22 cellular contexts compared by ENCODE assay signal in the genomic region with DNA sequence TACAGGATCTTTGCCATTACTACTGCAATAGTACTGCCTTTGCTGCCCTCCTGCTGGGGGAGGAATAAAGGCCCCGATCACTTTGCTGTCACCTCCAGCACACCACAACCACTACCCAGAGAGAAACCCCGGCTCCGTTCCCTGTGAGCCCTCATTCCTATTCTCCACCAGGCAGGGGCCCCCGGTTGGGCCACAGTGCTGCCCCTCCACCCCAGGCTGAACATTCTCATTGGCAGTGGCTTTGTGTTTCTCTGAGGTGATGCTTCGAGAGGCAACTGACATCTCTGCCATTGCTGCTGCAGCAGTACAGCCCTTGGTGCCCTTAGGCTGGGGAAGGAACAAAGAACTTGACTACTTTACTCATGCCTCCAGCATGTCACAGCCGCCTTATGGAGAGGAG.
A peak's percentile ranks its signal among the peaks of the same experiment; 100 is the strongest.
DNase-seq lines count a peak whose midpoint lies in the region; ATAC-seq, FAIRE-seq and TF ChIP-seq lines count a peak whose summit lies in the region.
"Had no signal": no experiment of that assay in that cellular context is flagged by ENCODE, and none has a peak within 500 bp of the region (broad histone marks: within the 10 kb centered on the region; RNA-seq: fewer than 3 reads in every experiment).

No MANE protein-coding gene starts in this region.

- no peak overlapping the region for H3K27ac ChIP-seq in right cardiac atrium (ENCODE audit: low read length)
- no peak overlapping the region for H3K27ac ChIP-seq in right atrium auricular region
- H3K27ac ChIP-seq in neuronal stem cell (replicated peaks; ENCODE audit: low read length): no peak overlapping the region
- no peak overlapping the region for H3K27ac ChIP-seq in spleen
- H3K27ac ChIP-seq: 22Rv1; A549; BLaER1 treated with 17β-estradiol and CSF1 and Interleukin-3, amounts not matched to agents 10 nM and 100 nM; C4-2B had no signal

- H2AFZ ChIP-seq in neuronal stem cell (ENCODE audit: low read length): peak overlapping the region; percentile 6

- no peak overlapping the region for H2BK12ac ChIP-seq in neuronal stem cell (ENCODE audit: low read length)

- H2BK5ac ChIP-seq in neuronal stem cell (ENCODE audit: low read length): no peak overlapping the region

- intact Hi-C loops in right cardiac atrium (cut with DNase I): no loop called here
- intact Hi-C loops in spleen (cut with DNase I; ENCODE audit: low total_unique reads): no loop called here

- TF ChIP-seq CTCF in right atrium auricular region (IDR thresholded peaks at IDR 0.05) (no peak), spleen (IDR thresholded peaks at IDR 0.05 in 8 of 11, conservative IDR thresholded peaks at IDR 0.05 in 3 of 11) (no peak)

- H2BK120ac ChIP-seq in neuronal stem cell (ENCODE audit: low read depth, low read length): no peak overlapping the region

- no peaks in the 10 kb centered on the region for H3K36me3 ChIP-seq in right atrium auricular region
- no peaks in the 10 kb centered on the region for H3K36me3 ChIP-seq in neuronal stem cell (replicated peaks in 1 of 2; ENCODE audit: control insufficient read depth in 2 of 2, insufficient read depth in 2 of 2, low read length in 2 of 2)
- no peaks in the 10 kb centered on the region for H3K36me3 ChIP-seq in spleen
- H3K36me3 ChIP-seq: BLaER1 treated with 17β-estradiol and CSF1 and Interleukin-3, amounts not matched to agents 10 nM and 100 nM had no signal

- H3K4me3 ChIP-seq in right cardiac atrium (ENCODE audit: low read length) (no peak overlapping the region), right atrium auricular region (no peak overlapping the region), neuronal stem cell (ENCODE audit: low read length in 2 of 2) (no peak overlapping the region), spleen (no peak overlapping the region)
- H3K4me3 ChIP-seq: A549; BLaER1 treated with 17β-estradiol and CSF1 and Interleukin-3, amounts not matched to agents 10 nM and 100 nM had no signal

- H3K9me3 ChIP-seq in right cardiac atrium (ENCODE audit: control insufficient read depth, low read length): no peaks in the 10 kb centered on the region
- peaks cover 0 to 11% of the 10 kb centered on the region in 2 donors for H3K9me3 ChIP-seq in right atrium auricular region
- H3K9me3 ChIP-seq in neuronal stem cell (replicated peaks in 1 of 2; ENCODE audit: control insufficient read depth in 2 of 2, insufficient read depth in 1 of 2, low read depth in 1 of 2, low read length in 2 of 2): no peaks in the 10 kb centered on the region
- H3K9me3 ChIP-seq in spleen: peaks cover 0 to 45% (median 10%) of the 10 kb centered on the region in 8 donors
- H3K9me3 ChIP-seq: A549; BLaER1 treated with 17β-estradiol and CSF1 and Interleukin-3, amounts not matched to agents 10 nM and 100 nM; Caco-2 had no signal

- H3K27me3 ChIP-seq in right cardiac atrium (ENCODE audit: control insufficient read depth, insufficient read depth) (no peaks in the 10 kb centered on the region), right atrium auricular region (no peaks in the 10 kb centered on the region), neuronal stem cell (ENCODE audit: control insufficient read depth in 3 of 3, insufficient read depth in 3 of 3, low read depth in 1 of 3, low read length in 3 of 3) (no peaks in the 10 kb centered on the region), spleen (replicated peaks in 1 of 7) (no peaks in the 10 kb centered on the region)
- H3K27me3 ChIP-seq: BLaER1 treated with 17β-estradiol and CSF1 and Interleukin-3, amounts not matched to agents 10 nM and 100 nM had no signal

- H3K4me1 ChIP-seq in right cardiac atrium (ENCODE audit: control insufficient read depth, insufficient read depth, low read length) (peaks cover 1% of the 10 kb centered on the region), right atrium auricular region (no peaks in the 10 kb centered on the region), neuronal stem cell (ENCODE audit: control insufficient read depth in 2 of 2, insufficient read depth in 1 of 2, low read depth in 1 of 2, low read length in 2 of 2) (no peaks in the 10 kb centered on the region), spleen (no peaks in the 10 kb centered on the region)
- H3K4me1 ChIP-seq: A549; BLaER1 treated with 17β-estradiol and CSF1 and Interleukin-3, amounts not matched to agents 10 nM and 100 nM; Caco-2 had no signal

- ATAC-seq in right cardiac atrium (no peak), HG03139 (IDR thresholded peaks at IDR 0.05; ENCODE audit: unreplicated experiment) (no peak)
- ATAC-seq: A549; CD8-positive, alpha-beta T cell had no signal

- no peak overlapping the region for H3K23ac ChIP-seq in neuronal stem cell (ENCODE audit: low read depth, low read length, poor library complexity)

- H4K8ac ChIP-seq in neuronal stem cell (ENCODE audit: low read depth, low read length): no peak overlapping the region

- H2AK5ac ChIP-seq in neuronal stem cell (ENCODE audit: low read depth, low read length): no peak overlapping the region

- no peaks in the 10 kb centered on the region for H3K79me1 ChIP-seq in neuronal stem cell (ENCODE audit: low read depth, low read length)

- H3K4ac ChIP-seq in neuronal stem cell (ENCODE audit: low read length): no peak overlapping the region

- H3K18ac ChIP-seq in neuronal stem cell (ENCODE audit: low read length): peak overlapping the region; percentile 15

- 92% methylated on average over 6 of the region's 6 CpGs for WGBS in right cardiac atrium
- WGBS in neuronal stem cell (ENCODE audit: extremely low coverage in 2 of 2, insufficient read length in 2 of 2, insufficient replicate concordance in 1 of 2), 2 donors: no CpG with 5 or more reads among the region's 6 CpGs
- 80 to 96% (median 89%) methylated on average over 6 of the region's 6 CpGs for WGBS in spleen, 5 donors

- DNase-seq in right cardiac atrium: peak in 2 of 3 donors; percentile 19 to 20
- DNase-seq in right atrium auricular region (ENCODE audit: low spot score): no peak
- DNase-seq in neuronal stem cell (ENCODE audit: low spot score): no peak
- DNase-seq in spleen: peak; percentile 46
- no peak for DNase-seq in amygdala (lab: John Stamatoyannopoulos, UW)
- no peak for DNase-seq in HTR-8/SVneo (ENCODE audit: insufficient read length, low spot score)
- DNase-seq: AML-193; Caco-2; Calu3; CD4-positive, alpha-beta T cell; CD8-positive, alpha-beta T cell; DMS79 treated with DMSO at 0.1 percent for 48 hours; GF-D8 had no signal

- no peak for FAIRE-seq in HTR-8/SVneo (lab: Jason Lieb, UNC)
- FAIRE-seq: A549, D721Med, G401.6, GM12891, GM19239 had no signal

- TF ChIP-seq POLR2A in spleen (IDR thresholded peaks at IDR 0.05): no peak

- H3K9ac ChIP-seq in neuronal stem cell (ENCODE audit: low read depth, low read length, poor library complexity): no peak overlapping the region
- H3K9ac ChIP-seq: BLaER1 treated with 17β-estradiol and CSF1 and Interleukin-3, amounts not matched to agents 10 nM and 100 nM had no signal

- H2BK15ac ChIP-seq in neuronal stem cell (ENCODE audit: low read length): no peak overlapping the region

- H3K14ac ChIP-seq in neuronal stem cell (ENCODE audit: low read length): no peak overlapping the region

- no peak overlapping the region for H4K91ac ChIP-seq in neuronal stem cell (ENCODE audit: low read depth, low read length, poor library complexity)

- no peak overlapping the region for H3K4me2 ChIP-seq in neuronal stem cell (ENCODE audit: insufficient read depth, low read length, poor library complexity, severe bottlenecking)
- H3K4me2 ChIP-seq: A549; BLaER1 treated with 17β-estradiol and CSF1 and Interleukin-3, amounts not matched to agents 10 nM and 100 nM had no signal

Comparison
In these comparisons a context has a peak if more than half of its experiments do, and no peak if none do; other contexts are left out.
1. DNase-seq: peak in right cardiac atrium (2 of 3) and spleen (single experiment); none in right atrium auricular region (single experiment), neuronal stem cell (single experiment), amygdala (0 of 56) and HTR-8/SVneo (single experiment).